In genomic region chr6:87741001-87741650, GRCh38 we compare ENCODE assay signal across 1 cellular context.
TF ChIP-seq lines count a peak whose summit lies in the region.

No MANE protein-coding gene starts in this region.

TF ChIP-seq in GM23338, 12 proteins besides CTCF, POLR2A, EP300 and RAD21:
- no peak for TF ChIP-seq REST (IDR thresholded peaks at IDR 0.05; ENCODE audit: unreplicated experiment)
TF ChIP-seq in GM23338: peak in this region for 0.
